Comparison of ENCODE assay signal across 14 cellular contexts in the genomic region with DNA sequence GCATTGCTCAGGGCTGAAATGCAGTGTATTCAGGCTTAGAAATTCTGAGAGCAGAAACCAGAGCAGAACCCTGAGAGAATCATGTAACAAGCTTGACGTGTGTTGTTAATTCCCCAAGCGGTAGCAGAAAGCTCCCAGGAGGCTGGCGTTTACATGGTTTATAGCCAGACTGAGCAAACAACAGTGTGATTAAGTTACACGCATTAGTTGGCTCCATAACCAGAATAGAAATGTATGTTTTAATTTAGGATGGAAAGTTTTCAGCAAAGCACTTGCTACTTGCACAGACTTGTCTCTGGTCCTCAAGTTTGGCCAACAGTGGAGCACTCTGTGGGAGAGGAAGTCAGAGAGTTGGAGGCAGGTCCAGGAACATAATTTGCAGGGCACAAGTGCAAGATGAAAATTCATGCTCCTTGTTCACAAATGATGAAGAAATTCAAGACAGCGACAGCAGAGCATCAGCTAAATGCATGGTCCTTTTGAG.
DNase-seq lines count a peak whose midpoint lies in the region; ATAC-seq and TF ChIP-seq lines count a peak whose summit lies in the region.
"Had no signal": no experiment of that assay in that cellular context is flagged by ENCODE, and none has a peak within 500 bp of the region (broad histone marks: within the 10 kb centered on the region; RNA-seq: fewer than 3 reads in every experiment).

No MANE protein-coding gene starts in this region.

- H3K36me3 ChIP-seq in SK-N-MC (ENCODE audit: insufficient read depth, low read length) (no peaks in the 10 kb centered on the region), BE2C (no peaks in the 10 kb centered on the region)

- no peaks in the 10 kb centered on the region for H3K9me3 Mint-ChIP-seq in nephron progenitor cell
- H3K9me3 Mint-ChIP-seq in CD4-positive, alpha-beta T cell, result no peaks in the 10 kb centered on the region
- H3K9me3 Mint-ChIP-seq in T-helper 2 cell treated with Interferon-gamma antibody and Interleukin-4, amounts not matched to agents 5 μg/mL and 100 μg/mL, for 36 hours, result no peaks in the 10 kb centered on the region

- peak overlapping the region; percentile 29 for H3K4me3 Mint-ChIP-seq in nephron progenitor cell
- no peak overlapping the region for H3K4me3 Mint-ChIP-seq in CD4-positive, alpha-beta T cell
- no peak overlapping the region for H3K4me3 Mint-ChIP-seq in T-helper 2 cell treated with Interferon-gamma antibody and Interleukin-4, amounts not matched to agents 5 μg/mL and 100 μg/mL, for 36 hours

- peak; percentile 8 for DNase-seq in HuH-7 (ENCODE audit: low spot score)
- peak; percentile 27 for DNase-seq in NCI-H2081 treated with DMSO at 0.1 percent for 48 hours (lab: John Stamatoyannopoulos, UW)
- peak; percentile 2 for DNase-seq in SK-N-MC (ENCODE audit: low read depth, low spot score)
- no peak for DNase-seq in nephron progenitor cell
- DNase-seq in BE2C, result no peak
- no peak for DNase-seq in CD4-positive, alpha-beta T cell
- no peak for DNase-seq in T-helper 2 cell treated with Interferon-gamma antibody and Interleukin-4, amounts not matched to agents 5 μg/mL and 100 μg/mL, for 36 hours (ENCODE audit: low spot score)
- DNase-seq in SKM-1 treated with dmso at 0.1 percent for 144 hours (lab: John Stamatoyannopoulos, UW; ENCODE audit: unreplicated experiment), result no peak
- DNase-seq: activated CD4-positive, alpha-beta T cell treated with anti-CD3 and anti-CD28 coated beads, Interleukin-2, amount 50 U/mL, for 4 hours; effector memory CD4-positive, alpha-beta T cell; left ventricle myocardium superior; NCI-H2227 treated with DMSO at 0.1 percent for 48 hours; substantia nigra had no signal

- no peak for ATAC-seq in CD4-positive, alpha-beta T cell (ENCODE audit: poor library complexity)

- intact Hi-C loops in CD4-positive, alpha-beta T cell (cut with DNase I, micrococcal nuclease), result no loop called here

- no peak for TF ChIP-seq CTCF in nephron progenitor cell (IDR thresholded peaks at IDR 0.05)
- TF ChIP-seq CTCF in BE2C (IDR thresholded peaks at IDR 0.05; ENCODE audit: low read depth, low read length), result no peak
- TF ChIP-seq CTCF in CD4-positive, alpha-beta T cell (IDR thresholded peaks at IDR 0.05), result no peak

- peaks cover 11% of the 10 kb centered on the region for H3K27me3 Mint-ChIP-seq in nephron progenitor cell (ENCODE audit: low read depth, poor library complexity)
- no peaks in the 10 kb centered on the region for H3K27me3 Mint-ChIP-seq in CD4-positive, alpha-beta T cell
- H3K27me3 Mint-ChIP-seq in T-helper 2 cell treated with Interferon-gamma antibody and Interleukin-4, amounts not matched to agents 5 μg/mL and 100 μg/mL, for 36 hours (ENCODE audit: low read depth), result no peaks in the 10 kb centered on the region

- no peak overlapping the region for H3K9ac ChIP-seq in SK-N-MC (ENCODE audit: insufficient read length)

- CTCF ChIA-PET in CD4-positive, alpha-beta T cell (lab: Charles Lee), result no interaction called here

- no peaks in the 10 kb centered on the region for H3K4me1 ChIP-seq in BE2C

- H3K4me3 ChIP-seq in SK-N-MC (no peak overlapping the region), BE2C (ENCODE audit: low read depth, low read length) (no peak overlapping the region)
- H3K4me3 ChIP-seq: skin epidermis had no signal

- H3K27ac ChIP-seq in SK-N-MC, result no peak overlapping the region
- no peak overlapping the region for H3K27ac ChIP-seq in CD4-positive, alpha-beta T cell (ENCODE audit: low read depth, low read length)
- H3K27ac ChIP-seq: skin epidermis had no signal

- no peaks in the 10 kb centered on the region for H3K27me3 ChIP-seq in BE2C
- no peaks in the 10 kb centered on the region for H3K27me3 ChIP-seq in CD4-positive, alpha-beta T cell (ENCODE audit: control insufficient read depth, insufficient read depth, low read length)

- H3K27ac Mint-ChIP-seq in nephron progenitor cell, result peak overlapping the region; percentile 81
- no peak overlapping the region for H3K27ac Mint-ChIP-seq in CD4-positive, alpha-beta T cell
- H3K27ac Mint-ChIP-seq in T-helper 2 cell treated with Interferon-gamma antibody and Interleukin-4, amounts not matched to agents 5 μg/mL and 100 μg/mL, for 36 hours, result no peak overlapping the region

- H3K9me3 ChIP-seq in SK-N-MC (ENCODE audit: low read depth, low read length) (no peaks in the 10 kb centered on the region), BE2C (no peaks in the 10 kb centered on the region)
- no peaks in the 10 kb centered on the region for H3K9me3 ChIP-seq in CD4-positive, alpha-beta T cell (ENCODE audit: control insufficient read depth, low read length)

- peaks cover 61% of the 10 kb centered on the region for H3K4me1 Mint-ChIP-seq in nephron progenitor cell
- no peaks in the 10 kb centered on the region for H3K4me1 Mint-ChIP-seq in CD4-positive, alpha-beta T cell (ENCODE audit: low read depth)
- H3K4me1 Mint-ChIP-seq in T-helper 2 cell treated with Interferon-gamma antibody and Interleukin-4, amounts not matched to agents 5 μg/mL and 100 μg/mL, for 36 hours (ENCODE audit: low read depth), result no peaks in the 10 kb centered on the region

- peaks cover 9% of the 10 kb centered on the region for H3K36me3 Mint-ChIP-seq in nephron progenitor cell (ENCODE audit: low read depth)
- H3K36me3 Mint-ChIP-seq in CD4-positive, alpha-beta T cell (ENCODE audit: low read depth), result no peaks in the 10 kb centered on the region
- H3K36me3 Mint-ChIP-seq in T-helper 2 cell treated with Interferon-gamma antibody and Interleukin-4, amounts not matched to agents 5 μg/mL and 100 μg/mL, for 36 hours (ENCODE audit: low read depth), result no peaks in the 10 kb centered on the region

- POLR2A ChIA-PET in CD4-positive, alpha-beta T cell (lab: Charles Lee), result no interaction called here

Comparison
In these comparisons a context has a peak if more than half of its experiments do, and no peak if none do; other contexts are left out.
1. DNase-seq: peak in HuH-7 (single experiment), NCI-H2081 treated with DMSO at 0.1 percent for 48 hours (single experiment) and SK-N-MC (single experiment); none in nephron progenitor cell (single experiment), BE2C (single experiment), CD4-positive, alpha-beta T cell (0 of 10), T-helper 2 cell treated with Interferon-gamma antibody and Interleukin-4, amounts not matched to agents 5 μg/mL and 100 μg/mL, for 36 hours (single experiment) and SKM-1 treated with dmso at 0.1 percent for 144 hours (single experiment).